ENCODE assay signal across 17 cellular contexts in the genomic region with DNA sequence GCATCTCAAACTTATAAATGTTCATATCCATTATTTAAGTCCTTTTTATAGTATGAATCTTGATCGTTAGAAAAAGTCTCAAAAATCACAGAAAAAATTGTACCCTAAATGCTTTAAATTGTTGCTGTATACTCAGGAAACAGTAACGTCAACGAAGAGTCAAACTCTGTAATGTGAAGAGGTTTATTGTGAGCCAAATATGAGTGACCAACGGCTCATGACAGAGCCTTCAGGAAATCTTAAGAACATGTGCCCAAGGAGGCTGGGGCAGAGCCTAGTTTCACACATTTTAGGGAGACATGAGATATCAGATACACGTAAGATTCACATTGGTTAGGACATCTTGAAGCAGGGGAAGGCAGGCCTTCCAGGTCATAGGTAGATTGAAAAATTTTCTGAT.
DNase-seq lines count a peak whose midpoint lies in the region; ATAC-seq and TF ChIP-seq lines count a peak whose summit lies in the region.
"Had no signal": no experiment of that assay in that cellular context is flagged by ENCODE, and none has a peak within 500 bp of the region (broad histone marks: within the 10 kb centered on the region; RNA-seq: fewer than 3 reads in every experiment).

No MANE protein-coding gene starts in this region.

- no peak for TF ChIP-seq POLR2A in spleen (IDR thresholded peaks at IDR 0.05)

- peak overlapping the region; percentile 4 for H3K4me3 Mint-ChIP-seq in activated CD4-positive, alpha-beta T cell treated with anti-CD3 and anti-CD28 coated beads, Interleukin-2, amount 10 ng/mL, durations not matched to agents 7 days and 5 days
- peak overlapping the region; percentile 53 for H3K4me3 Mint-ChIP-seq in central memory CD8-positive, alpha-beta T cell

- H3K36me3 ChIP-seq in spleen (no peaks in the 10 kb centered on the region), upper lobe of right lung (no peaks in the 10 kb centered on the region)
- H3K36me3 ChIP-seq: lower lobe of right lung, prostate gland, WERI-Rb-1 had no signal

- CTCF ChIA-PET in activated CD4-positive, alpha-beta T cell treated with anti-CD3 and anti-CD28 coated beads, Interleukin-2, amount 10 ng/mL, durations not matched to agents 7 days and 5 days (lab: Charles Lee) = no interaction called here

- no peaks in the 10 kb centered on the region for H3K9me3 Mint-ChIP-seq in activated CD4-positive, alpha-beta T cell treated with anti-CD3 and anti-CD28 coated beads, Interleukin-2, amount 10 ng/mL, durations not matched to agents 7 days and 5 days
- H3K9me3 Mint-ChIP-seq in central memory CD8-positive, alpha-beta T cell = no peaks in the 10 kb centered on the region

- no peak for TF ChIP-seq CTCF in spleen (IDR thresholded peaks at IDR 0.05 in 8 of 11, conservative IDR thresholded peaks at IDR 0.05 in 3 of 11)
- TF ChIP-seq CTCF in upper lobe of right lung (IDR thresholded peaks at IDR 0.05) = no peak

- 78 to 86% (median 80%) methylated on average over 5 of the region's 5 CpGs for WGBS in spleen, 5 donors

- in situ Hi-C loops in SK-MEL-5 (cut with HindIII; ENCODE audit: low pct_unique_long_range_greater_than_20kb, low sequenced_read_pairs) = no loop called here

- peak overlapping the region; percentile 85 for H3K27ac Mint-ChIP-seq in activated CD4-positive, alpha-beta T cell treated with anti-CD3 and anti-CD28 coated beads, Interleukin-2, amount 10 ng/mL, durations not matched to agents 7 days and 5 days
- H3K27ac Mint-ChIP-seq in central memory CD8-positive, alpha-beta T cell (ENCODE audit: low read depth) = peak overlapping the region; percentile 94

- ATAC-seq in central memory CD8-positive, alpha-beta T cell (replicated peaks; ENCODE audit: extremely low read depth, poor library complexity, severe bottlenecking) = no peak
- ATAC-seq in upper lobe of right lung = no peak
- ATAC-seq: A549, HepG2, lower lobe of right lung had no signal

- no peaks in the 10 kb centered on the region for H3K27me3 Mint-ChIP-seq in activated CD4-positive, alpha-beta T cell treated with anti-CD3 and anti-CD28 coated beads, Interleukin-2, amount 10 ng/mL, durations not matched to agents 7 days and 5 days
- H3K27me3 Mint-ChIP-seq in central memory CD8-positive, alpha-beta T cell = no peaks in the 10 kb centered on the region
- H3K27me3 Mint-ChIP-seq: naive B cell had no signal

- H3K4me3 ChIP-seq in spleen (no peak overlapping the region), upper lobe of right lung (no peak overlapping the region)
- H3K4me3 ChIP-seq: A549, lower lobe of right lung, prostate gland had no signal

- no peak for DNase-seq in activated CD4-positive, alpha-beta T cell treated with anti-CD3 and anti-CD28 coated beads, Interleukin-2, amount 10 ng/mL, durations not matched to agents 7 days and 5 days
- DNase-seq in activated CD4-positive, alpha-beta T cell treated with anti-CD3 and anti-CD28 coated beads, Interleukin-2, amount 50 U/mL, for 48 hours = no peak
- peak; percentile 50 for DNase-seq in SK-MEL-5 (ENCODE audit: low read depth, low spot score)
- no peak for DNase-seq in central memory CD8-positive, alpha-beta T cell (ENCODE audit: low spot score in 2 of 2)
- no peak for DNase-seq in spleen
- no peak for DNase-seq in hypothalamus (lab: John Stamatoyannopoulos, UW)
- DNase-seq in upper lobe of right lung = no peak
- no peak for DNase-seq in dedifferentiated amniotic fluid mesenchymal stem cell (ENCODE audit: extremely low spot score)
- DNase-seq: amygdala; lower lobe of right lung; naive B cell; NCI-H1048; stimulated activated naive CD4-positive, alpha-beta T cell treated with Interleukin-2 at 50 U/mL for 16 hours; WERI-Rb-1 had no signal

- H3K4me1 Mint-ChIP-seq in activated CD4-positive, alpha-beta T cell treated with anti-CD3 and anti-CD28 coated beads, Interleukin-2, amount 10 ng/mL, durations not matched to agents 7 days and 5 days = peaks cover 92% of the 10 kb centered on the region
- peaks cover 84% of the 10 kb centered on the region for H3K4me1 Mint-ChIP-seq in central memory CD8-positive, alpha-beta T cell

- peaks cover 13% of the 10 kb centered on the region for H3K36me3 Mint-ChIP-seq in activated CD4-positive, alpha-beta T cell treated with anti-CD3 and anti-CD28 coated beads, Interleukin-2, amount 10 ng/mL, durations not matched to agents 7 days and 5 days (ENCODE audit: low read depth)
- peaks cover 14% of the 10 kb centered on the region for H3K36me3 Mint-ChIP-seq in central memory CD8-positive, alpha-beta T cell (ENCODE audit: insufficient read depth)

- H3K9me3 ChIP-seq in spleen (no peaks in the 10 kb centered on the region), upper lobe of right lung (no peaks in the 10 kb centered on the region)
- H3K9me3 ChIP-seq: A549, lower lobe of right lung, prostate gland had no signal

- peak overlapping the region; percentile 74 to 89 (median 84) for H3K27ac ChIP-seq in spleen
- no peak overlapping the region for H3K27ac ChIP-seq in upper lobe of right lung
- H3K27ac ChIP-seq: A549, lower lobe of right lung, prostate gland, WERI-Rb-1 had no signal

- H3K4me1 ChIP-seq in spleen = peaks cover 79 to 100% (median 99%) of the 10 kb centered on the region in 6 donors
- H3K4me1 ChIP-seq in upper lobe of right lung = peaks cover 50% of the 10 kb centered on the region
- H3K4me1 ChIP-seq: prostate gland had no signal

- POLR2A ChIA-PET in activated CD4-positive, alpha-beta T cell treated with anti-CD3 and anti-CD28 coated beads, Interleukin-2, amount 10 ng/mL, durations not matched to agents 7 days and 5 days (lab: Charles Lee) = no interaction called here

- H3K27me3 ChIP-seq in spleen (replicated peaks in 1 of 7) (no peaks in the 10 kb centered on the region), upper lobe of right lung (no peaks in the 10 kb centered on the region)

- intact Hi-C loops in spleen (cut with DNase I; ENCODE audit: low total_unique reads) (no loop called here), upper lobe of right lung (cut with DNase I) (no loop called here)
